ENCODE assay signal across 22 cellular contexts in the genomic region with DNA sequence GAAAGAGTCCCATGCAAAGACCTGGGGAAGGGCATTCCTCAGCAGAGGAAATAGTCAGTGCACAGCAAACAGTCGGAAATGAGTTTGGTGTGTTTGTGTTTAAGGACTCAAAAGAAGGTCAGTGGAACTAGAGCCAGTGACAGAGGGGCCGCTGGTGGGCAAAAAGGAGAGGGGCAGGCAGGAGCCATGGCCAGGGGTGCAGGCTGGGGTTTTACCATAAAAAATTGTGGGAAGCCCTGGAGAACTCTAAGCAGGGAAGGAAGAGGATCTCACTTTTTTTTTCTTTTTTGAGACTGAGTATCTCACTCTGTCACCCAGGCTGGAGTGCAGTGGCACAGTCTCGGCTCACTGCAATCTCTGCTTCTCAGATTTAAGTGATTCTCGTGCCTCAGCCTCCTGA.
"Had no signal": no experiment of that assay in that cellular context is flagged by ENCODE, and none has a peak within 500 bp of the region (broad histone marks: within the 10 kb centered on the region; RNA-seq: fewer than 3 reads in every experiment).

No MANE protein-coding gene starts in this region.

- H3K9me3 ChIP-seq: left lung, prostate gland, right atrium auricular region, thyroid gland had no signal

- H3K27ac ChIP-seq: cardiac muscle cell, foreskin keratinocyte, hepatocyte, left lung, prostate gland, right atrium auricular region, thyroid gland, VCaP had no signal

- DNase-seq: activated CD4-positive, alpha-beta T cell treated with anti-CD3 and anti-CD28 coated beads for 1 hour; activated CD4-positive, alpha-beta T cell treated with anti-CD3 and anti-CD28 coated beads, Interleukin-2, amount 50 U/mL, for 1 hour; activated CD8-positive, alpha-beta T cell treated with anti-CD3 and anti-CD28 coated beads, Interleukin-2, amount 10 ng/mL, durations not matched to agents 7 days and 5 days; activated gamma-delta T cell; activated naive CD4-positive, alpha-beta T cell treated with anti-CD3 and anti-CD28 coated beads, Interleukin-2, amount 50 U/mL, for 16 hours; activated naive CD8-positive, alpha-beta T cell treated with anti-CD3 and anti-CD28 coated beads, Interleukin-2, amount 50 U/mL, for 24 hours; cortex of kidney; erythroblast; foreskin keratinocyte; glutamatergic neuron; immature natural killer cell; stimulated activated CD8-positive, alpha-beta memory T cell treated with anti-CD3 and anti-CD28 coated beads, Interleukin-4, amount 100 ng/mL, for 48 hours; stimulated activated naive CD4-positive, alpha-beta T cell; T-helper 2 cell had no signal

- H3K4me1 ChIP-seq: foreskin keratinocyte had no signal

- H3K36me3 ChIP-seq: cardiac muscle cell, left lung, prostate gland, right atrium auricular region, thyroid gland had no signal

- H3K4me3 ChIP-seq: cardiac muscle cell, hepatocyte, left lung, prostate gland, right atrium auricular region, thyroid gland had no signal

- H3K27me3 ChIP-seq: cardiac muscle cell, right atrium auricular region, thyroid gland had no signal

- ATAC-seq: activated CD8-positive, alpha-beta T cell treated with anti-CD3 and anti-CD28 coated beads, Interleukin-2, amount 10 ng/mL, durations not matched to agents 7 days and 5 days; activated naive CD8-positive, alpha-beta T cell treated with anti-CD3 and anti-CD28 coated beads, Interleukin-2, amount 50 U/mL, for 24 hours; foreskin keratinocyte; naive thymus-derived CD4-positive, alpha-beta T cell had no signal
